In the genomic region with DNA sequence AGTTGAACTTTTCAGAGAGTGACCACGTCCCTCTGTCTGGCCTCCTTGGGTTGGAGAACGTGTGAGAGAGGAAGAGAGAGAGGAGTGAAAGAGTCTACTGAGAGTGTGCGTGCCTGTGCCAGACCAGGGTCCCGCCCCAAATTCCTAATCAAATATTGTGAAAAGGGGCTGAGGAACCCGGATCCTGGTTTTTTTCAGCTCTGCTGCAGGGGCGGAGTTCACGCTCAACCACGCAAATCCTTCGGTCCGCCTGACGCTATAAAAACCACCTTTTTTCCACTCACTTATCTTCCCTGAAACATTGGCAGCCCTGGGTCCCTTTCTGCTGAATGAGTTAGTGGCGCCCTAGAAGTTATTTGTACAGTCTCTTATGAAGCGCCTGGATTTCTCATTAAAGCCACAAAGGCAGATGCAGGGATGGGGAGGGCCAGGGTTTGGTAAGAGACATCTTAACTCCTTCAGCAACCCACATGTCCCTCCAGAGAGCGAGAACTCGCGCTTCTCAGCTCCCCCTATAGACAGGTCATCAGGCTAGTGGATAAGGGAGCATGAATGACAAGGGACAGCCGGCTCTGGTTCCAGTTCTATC, we compare ENCODE assay signal across 8 cellular contexts. TPM values are rescaled to one million over a fixed set of nuclear protein-coding genes. Genes with fewer than 3 reads are reported as not detected.
DNase-seq lines count a peak whose midpoint lies in the region; ATAC-seq and TF ChIP-seq lines count a peak whose summit lies in the region.

A gene (minus strand): TSS at position 86 of the 589 bp plus-strand sequence. CDS start 2,852 bp downstream, outside the sequence.

- no peak for ATAC-seq in GM18873 (IDR thresholded peaks at IDR 0.05; ENCODE audit: low FRiP score, unreplicated experiment)

- H3K27me3 Mint-ChIP-seq in neural crest cell (ENCODE audit: low read depth): peaks cover 7% of the 10 kb centered on the region

- H3K27me3 ChIP-seq in BJ (ENCODE audit: control insufficient read depth, insufficient read depth, low read length): peaks cover 7% of the 10 kb centered on the region

- TF ChIP-seq CTCF in BJ (IDR thresholded peaks at IDR 0.05; ENCODE audit: insufficient read depth, low read depth, low read length): no peak
- TF ChIP-seq CTCF in neural crest cell (conservative IDR thresholded peaks at IDR 0.05): no peak

- H3K9me3 Mint-ChIP-seq in neural crest cell: peaks cover 3% of the 10 kb centered on the region

- peak within 1 kb of the TSS; percentile 8; the same call in 1 of the 2 replicates for H3K4me3 ChIP-seq in BJ (ENCODE audit: low read depth, low read length)

- no peaks in the 10 kb centered on the region for H3K36me3 ChIP-seq in BJ (ENCODE audit: control insufficient read depth, insufficient read depth, low read length)

- H3K4me1 Mint-ChIP-seq in neural crest cell: peaks cover 9% of the 10 kb centered on the region

- H3K27ac Mint-ChIP-seq in neural crest cell (ENCODE audit: unreplicated experiment): peak within 1 kb of the TSS; percentile 4

- no peaks in the 10 kb centered on the region for H3K36me3 Mint-ChIP-seq in neural crest cell (ENCODE audit: low read depth)

- DNase-seq in BJ (ENCODE audit: low read depth): no peak
- DNase-seq in MV-4-11 (lab: John Stamatoyannopoulos, UW): peak; percentile 36
- peak; percentile 11 for DNase-seq in fibroblast of gingiva (ENCODE audit: low read depth)
- no peak for DNase-seq in neural crest cell (ENCODE audit: low read depth, low spot score)
- DNase-seq in putamen (ENCODE audit: low spot score): no peak
- no peak for DNase-seq in kidney tubule cell (ENCODE audit: low spot score)
- no peak for DNase-seq in NK-92 (lab: John Stamatoyannopoulos, UW; ENCODE audit: unreplicated experiment)

- no peak within 1 kb of the TSS for H3K4me3 Mint-ChIP-seq in neural crest cell

- POLR2A ChIA-PET in BJ (lab: Charles Lee): no interaction called here

- CTCF ChIA-PET in BJ (lab: Yijun Ruan, JAX): interaction anchor here (0.8 to 9.7 kb wide), 8 partner anchors 10 to 350 kb away, joined by 3 to 132 read pairs (median 4); no protein-coding TSS in a partner anchor

RNA-seq across cellular contexts. Expression of the gene that starts here (rescaled TPM):
- polyA plus RNA-seq in BJ (2011; rRNA removed): 14.0 and 18.0 TPM in 2 replicates
- 1.8 and 2.3 TPM in 2 replicates for polyA minus RNA-seq in BJ (2011; rRNA and poly(A)+ RNA removed)
- 0.35 and 0.39 TPM in 2 replicates for total RNA-seq in neural crest cell

Comparison
In these comparisons a context has a peak if more than half of its experiments do, and no peak if none do; other contexts are left out.
1. DNase-seq: peak in MV-4-11 (single experiment) and fibroblast of gingiva (single experiment); none in BJ (single experiment), neural crest cell (single experiment), putamen (single experiment), kidney tubule cell (single experiment) and NK-92 (single experiment).